ENCODE assay signal across 31 cellular contexts in the genomic region with DNA sequence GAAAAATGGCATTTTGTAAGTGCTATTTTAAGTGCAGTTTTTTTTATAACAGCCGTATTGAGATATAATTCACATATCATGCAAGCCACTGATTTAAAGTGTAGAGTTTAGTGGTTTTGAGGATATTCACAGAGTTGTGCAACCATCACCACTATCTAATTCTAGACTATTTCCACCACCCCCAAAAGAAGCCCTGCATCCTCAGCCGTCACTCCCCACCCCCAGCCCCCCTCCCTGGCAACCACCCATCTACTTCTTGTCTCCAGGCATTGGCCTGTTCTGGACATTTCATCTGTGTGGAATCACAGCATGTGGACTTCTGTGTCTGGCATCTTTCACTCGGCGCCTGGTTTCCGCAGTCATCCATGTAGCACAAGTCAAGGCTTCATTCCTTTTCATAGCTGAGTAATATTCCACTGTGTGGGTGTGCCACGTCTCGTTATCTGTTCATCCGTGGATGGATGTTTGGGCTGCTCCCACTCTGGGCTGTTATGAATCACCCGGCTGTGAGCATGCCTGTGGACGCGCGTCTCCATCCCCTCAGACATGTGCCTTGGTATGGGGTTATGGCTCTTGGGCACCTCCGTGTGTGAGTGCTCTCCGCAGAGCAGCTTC.
"Had no signal": no experiment of that assay in that cellular context is flagged by ENCODE, and none has a peak within 500 bp of the region (broad histone marks: within the 10 kb centered on the region; RNA-seq: fewer than 3 reads in every experiment).

No MANE protein-coding gene starts in this region.

- ATAC-seq: activated naive CD8-positive, alpha-beta T cell treated with anti-CD3 and anti-CD28 coated beads, Interleukin-2, amount 50 U/mL, for 24 hours; gastroesophageal sphincter; left cardiac atrium; pancreas; sciatic nerve; WTC11 had no signal

- H3K27me3 ChIP-seq: gastroesophageal sphincter, pancreas, stomach, thyroid gland, upper lobe of left lung had no signal

- H3K27ac Mint-ChIP-seq: activated CD4-positive, alpha-beta memory T cell treated with anti-CD3 and anti-CD28 coated beads, Interleukin-2, amount 10 ng/mL, durations not matched to agents 7 days and 5 days; activated CD4-positive, alpha-beta T cell treated with anti-CD3 and anti-CD28 coated beads, Interleukin-2, amount 10 ng/mL, durations not matched to agents 7 days and 5 days; activated naive CD4-positive, alpha-beta T cell treated with anti-CD3 and anti-CD28 coated beads, Interleukin-2, amount 50 U/mL, for 24 hours; activated naive CD8-positive, alpha-beta T cell treated with anti-CD3 and anti-CD28 coated beads, Interleukin-2, amount 50 U/mL, for 24 hours; activated T-cell treated with anti-CD3 and anti-CD28 coated beads, Interleukin-2, amount 50 U/mL, for 24 hours; mesothelial cell of epicardium; naive B cell; stimulated activated memory B cell treated with anti-CD40 and anti-IgM and Interleukin-4, amounts not matched to agents 10 μg/mL and 1 μg/mL and 100 μg/mL, for 72 hours; T-helper 1 cell treated with Interleukin-12 subunit alpha and Interleukin-12 subunit beta and Interleukin-4 antibody, amounts not matched to agents 30 μg/mL and 1 μg/mL, for 36 hours; WTC11 had no signal

- H3K27me3 Mint-ChIP-seq: activated CD4-positive, alpha-beta T cell treated with anti-CD3 and anti-CD28 coated beads, Interleukin-2, amount 10 ng/mL, durations not matched to agents 7 days and 5 days had no signal

- H3K36me3 ChIP-seq: gastroesophageal sphincter, pancreas, prostate gland, stomach, thyroid gland, upper lobe of left lung had no signal

- DNase-seq: activated CD4-positive, alpha-beta memory T cell treated with anti-CD3 and anti-CD28 coated beads, Interleukin-2, amount 10 ng/mL, durations not matched to agents 7 days and 5 days; activated CD4-positive, alpha-beta T cell treated with anti-CD3 and anti-CD28 coated beads for 1 hour; activated CD4-positive, alpha-beta T cell treated with anti-CD3 and anti-CD28 coated beads, Interleukin-2, amount 10 ng/mL, durations not matched to agents 7 days and 5 days; activated CD8-positive, alpha-beta memory T cell treated with anti-CD3 and anti-CD28 coated beads, Interleukin-2, amount 50 U/mL, for 48 hours; activated gamma-delta T cell; activated naive CD8-positive, alpha-beta T cell treated with anti-CD3 and anti-CD28 coated beads, Interleukin-2, amount 50 U/mL, for 24 hours; activated T-cell treated with anti-CD3 and anti-CD28 coated beads, Interleukin-2, amount 50 U/mL, for 24 hours; cerebellar nuclear complex; effector memory CD4-positive, alpha-beta T cell; left cardiac atrium; mammary epithelial cell; naive B cell; retina; stimulated activated CD4-positive, alpha-beta T cell treated with anti-CD3 and anti-CD28 coated beads, Interleukin-4, amount 100 ng/mL, for 4 hours; stimulated activated CD8-positive, alpha-beta memory T cell treated with anti-CD3 and anti-CD28 coated beads, Interleukin-4, amount 100 ng/mL, for 48 hours; stomach; T1000; thyroid gland; upper lobe of left lung had no signal

- H3K9me3 ChIP-seq: gastroesophageal sphincter, pancreas, prostate gland, stomach, thyroid gland, upper lobe of left lung had no signal

- H3K4me3 ChIP-seq: coronary artery, dorsolateral prefrontal cortex, gastroesophageal sphincter, pancreas, prostate gland, skin epidermis, stomach, thyroid gland, upper lobe of left lung had no signal

- H3K4me1 ChIP-seq: prostate gland, thyroid gland had no signal

- H3K4me1 Mint-ChIP-seq: activated CD4-positive, alpha-beta memory T cell treated with anti-CD3 and anti-CD28 coated beads, Interleukin-2, amount 10 ng/mL, durations not matched to agents 7 days and 5 days had no signal

- H3K36me3 Mint-ChIP-seq: activated naive CD4-positive, alpha-beta T cell treated with anti-CD3 and anti-CD28 coated beads, Interleukin-2, amount 50 U/mL, for 24 hours; mesothelial cell of epicardium; naive B cell; stimulated activated memory B cell treated with anti-CD40 and anti-IgM and Interleukin-4, amounts not matched to agents 10 μg/mL and 1 μg/mL and 100 μg/mL, for 72 hours; WTC11 had no signal

- H3K9me3 Mint-ChIP-seq: activated CD4-positive, alpha-beta memory T cell treated with anti-CD3 and anti-CD28 coated beads, Interleukin-2, amount 10 ng/mL, durations not matched to agents 7 days and 5 days; activated CD4-positive, alpha-beta T cell treated with anti-CD3 and anti-CD28 coated beads, Interleukin-2, amount 10 ng/mL, durations not matched to agents 7 days and 5 days; activated naive CD4-positive, alpha-beta T cell treated with anti-CD3 and anti-CD28 coated beads, Interleukin-2, amount 50 U/mL, for 24 hours; activated naive CD8-positive, alpha-beta T cell treated with anti-CD3 and anti-CD28 coated beads, Interleukin-2, amount 50 U/mL, for 24 hours; activated T-cell treated with anti-CD3 and anti-CD28 coated beads, Interleukin-2, amount 50 U/mL, for 24 hours; mesothelial cell of epicardium; stimulated activated memory B cell treated with anti-CD40 and anti-IgM and Interleukin-4, amounts not matched to agents 10 μg/mL and 1 μg/mL and 100 μg/mL, for 72 hours; T-helper 1 cell treated with Interleukin-12 subunit alpha and Interleukin-12 subunit beta and Interleukin-4 antibody, amounts not matched to agents 30 μg/mL and 1 μg/mL, for 36 hours; WTC11 had no signal

- H3K4me3 Mint-ChIP-seq: activated CD4-positive, alpha-beta memory T cell treated with anti-CD3 and anti-CD28 coated beads, Interleukin-2, amount 10 ng/mL, durations not matched to agents 7 days and 5 days; activated CD4-positive, alpha-beta T cell treated with anti-CD3 and anti-CD28 coated beads, Interleukin-2, amount 10 ng/mL, durations not matched to agents 7 days and 5 days; activated naive CD4-positive, alpha-beta T cell treated with anti-CD3 and anti-CD28 coated beads, Interleukin-2, amount 50 U/mL, for 24 hours; activated naive CD8-positive, alpha-beta T cell treated with anti-CD3 and anti-CD28 coated beads, Interleukin-2, amount 50 U/mL, for 24 hours; activated T-cell treated with anti-CD3 and anti-CD28 coated beads, Interleukin-2, amount 50 U/mL, for 24 hours; mesothelial cell of epicardium; naive B cell; stimulated activated memory B cell treated with anti-CD40 and anti-IgM and Interleukin-4, amounts not matched to agents 10 μg/mL and 1 μg/mL and 100 μg/mL, for 72 hours; T-helper 1 cell treated with Interleukin-12 subunit alpha and Interleukin-12 subunit beta and Interleukin-4 antibody, amounts not matched to agents 30 μg/mL and 1 μg/mL, for 36 hours; WTC11 had no signal

- H3K27ac ChIP-seq: coronary artery, gastroesophageal sphincter, pancreas, prostate gland, skin epidermis, stomach, thyroid gland, upper lobe of left lung had no signal
